In genomic region chr9:113858282-113858681, GRCh38 we compare ENCODE assay signal across 18 cellular contexts. TPM values are rescaled to one million over a fixed set of nuclear protein-coding genes. Genes with fewer than 3 reads are reported as not detected.
DNase-seq lines count a peak whose midpoint lies in the region; ATAC-seq and TF ChIP-seq lines count a peak whose summit lies in the region.
"Had no signal": no experiment of that assay in that cellular context is flagged by ENCODE, and none has a peak within 500 bp of the region (broad histone marks: within the 10 kb centered on the region; RNA-seq: fewer than 3 reads in every experiment).

No MANE protein-coding gene starts in this region.

- no peak overlapping the region for H3K23ac ChIP-seq in mesendoderm (ENCODE audit: low read length)

- no peaks in the 10 kb centered on the region for H3K27me3 ChIP-seq in MM.1S (replicated peaks; ENCODE audit: insufficient read depth, low read length)
- peaks cover 0 to 15% (median 0%) of the 10 kb centered on the region in 4 donors for H3K27me3 ChIP-seq in esophagus muscularis mucosa
- H3K27me3 ChIP-seq in mesendoderm (ENCODE audit: insufficient read depth, low read length, poor library complexity) = no peaks in the 10 kb centered on the region

- no peak overlapping the region for H3K56ac ChIP-seq in mesendoderm (ENCODE audit: low read length)

- no peak overlapping the region for H3K9ac ChIP-seq in MM.1S (ENCODE audit: low read length)
- no peak overlapping the region for H3K9ac ChIP-seq in mesendoderm (ENCODE audit: low read length)

- no peak overlapping the region for H2BK15ac ChIP-seq in mesendoderm (replicated peaks; ENCODE audit: low read depth)

- H4K8ac ChIP-seq in mesendoderm (ENCODE audit: low read depth, low read length) = no peak overlapping the region

- H3K9me3 ChIP-seq in MM.1S (replicated peaks; ENCODE audit: insufficient read depth, low read length) (no peaks in the 10 kb centered on the region), esophagus muscularis mucosa (no peaks in the 10 kb centered on the region)
- H3K9me3 ChIP-seq: A549 had no signal

- intact Hi-C loops in esophagus muscularis mucosa (cut with DNase I) = no loop called here

- WGBS in esophagus muscularis mucosa = 91% methylated on average over 1 of the region's 1 CpG
- 100% methylated on average over 1 of the region's 1 CpG for WGBS in mesendoderm (ENCODE audit: extremely low coverage, insufficient coverage, low lambda C conversion rate)

- H3K4me3 Mint-ChIP-seq in stimulated activated effector memory CD8-positive, alpha-beta T cell treated with anti-CD3 and anti-CD28 coated beads, Interleukin-12 subunit alpha, Interleukin-12 subunit beta, amount 100 ng/mL, for 72 hours = no peak overlapping the region
- H3K4me3 Mint-ChIP-seq: CD4-positive, alpha-beta memory T cell had no signal

- H3K9me3 Mint-ChIP-seq in stimulated activated effector memory CD8-positive, alpha-beta T cell treated with anti-CD3 and anti-CD28 coated beads, Interleukin-12 subunit alpha, Interleukin-12 subunit beta, amount 100 ng/mL, for 72 hours = no peaks in the 10 kb centered on the region
- H3K9me3 Mint-ChIP-seq: CD4-positive, alpha-beta memory T cell had no signal

- ATAC-seq in GM21381 (IDR thresholded peaks at IDR 0.05; ENCODE audit: unreplicated experiment) = peak; percentile 24
- ATAC-seq in stimulated activated effector memory CD8-positive, alpha-beta T cell treated with anti-CD3 and anti-CD28 coated beads, Interleukin-12 subunit alpha, Interleukin-12 subunit beta, amount 100 ng/mL, for 72 hours = no peak
- ATAC-seq: A549 had no signal

- H3K4me3 ChIP-seq in MM.1S (ENCODE audit: low read length) (no peak overlapping the region), esophagus muscularis mucosa (no peak overlapping the region), mesendoderm (ENCODE audit: low read length) (no peak overlapping the region)
- H3K4me3 ChIP-seq: A549 had no signal

- H4K20me1 ChIP-seq in MM.1S (ENCODE audit: insufficient read depth, low read length) = no peaks in the 10 kb centered on the region

- no peaks in the 10 kb centered on the region for H3K79me1 ChIP-seq in mesendoderm (ENCODE audit: low read length)

- H3K4ac ChIP-seq in mesendoderm (ENCODE audit: low read depth, low read length) = no peak overlapping the region

- H3K4me1 ChIP-seq in MM.1S (ENCODE audit: low read length) = 0 out of 2 replicates have a peak, but pooled peaks cover 4% of the 10 kb centered on the region
- H3K4me1 ChIP-seq in esophagus muscularis mucosa = no peaks in the 10 kb centered on the region
- no peaks in the 10 kb centered on the region for H3K4me1 ChIP-seq in mesendoderm (ENCODE audit: control insufficient read depth, low read depth, low read length)
- H3K4me1 ChIP-seq: A549 had no signal

- no peak for TF ChIP-seq CTCF in MM.1S (IDR thresholded peaks at IDR 0.05; ENCODE audit: low read length)
- no peak for TF ChIP-seq CTCF in esophagus muscularis mucosa (IDR thresholded peaks at IDR 0.05)

- no peak overlapping the region for H3K27ac Mint-ChIP-seq in stimulated activated effector memory CD8-positive, alpha-beta T cell treated with anti-CD3 and anti-CD28 coated beads, Interleukin-12 subunit alpha, Interleukin-12 subunit beta, amount 100 ng/mL, for 72 hours
- H3K27ac Mint-ChIP-seq: CD4-positive, alpha-beta memory T cell had no signal

- H3K36me3 ChIP-seq in MM.1S (replicated peaks; ENCODE audit: insufficient read depth, low read length) (no peaks in the 10 kb centered on the region), esophagus muscularis mucosa (no peaks in the 10 kb centered on the region), mesendoderm (ENCODE audit: control insufficient read depth, insufficient read depth, low read length) (no peaks in the 10 kb centered on the region)

- no peak for TF ChIP-seq EP300 in esophagus muscularis mucosa (IDR thresholded peaks at IDR 0.05)

- H3K36me3 Mint-ChIP-seq in stimulated activated effector memory CD8-positive, alpha-beta T cell treated with anti-CD3 and anti-CD28 coated beads, Interleukin-12 subunit alpha, Interleukin-12 subunit beta, amount 100 ng/mL, for 72 hours = no peaks in the 10 kb centered on the region
- H3K36me3 Mint-ChIP-seq: CD4-positive, alpha-beta memory T cell had no signal

- H3K9me2 ChIP-seq in MM.1S (replicated peaks; ENCODE audit: insufficient read depth, low read length) = no peaks in the 10 kb centered on the region

- no peak overlapping the region for H4K5ac ChIP-seq in mesendoderm (ENCODE audit: low read length)

- H3F3A ChIP-seq in MM.1S (ENCODE audit: insufficient read depth, low read length) = no peaks in the 10 kb centered on the region

- H3K79me2 ChIP-seq in MM.1S (ENCODE audit: low read length) (no peaks in the 10 kb centered on the region), mesendoderm (ENCODE audit: control insufficient read depth, insufficient read depth, low read length) (no peaks in the 10 kb centered on the region)

- H3K4me1 Mint-ChIP-seq in stimulated activated effector memory CD8-positive, alpha-beta T cell treated with anti-CD3 and anti-CD28 coated beads, Interleukin-12 subunit alpha, Interleukin-12 subunit beta, amount 100 ng/mL, for 72 hours = no peaks in the 10 kb centered on the region
- H3K4me1 Mint-ChIP-seq: CD4-positive, alpha-beta memory T cell had no signal

- H2BK120ac ChIP-seq in mesendoderm (ENCODE audit: low read depth, low read length) = no peak overlapping the region

- 0 out of 2 replicates have a peak overlapping the region, but pooled peaks have one; percentile 1 for H3K4me2 ChIP-seq in MM.1S (ENCODE audit: low read depth, low read length)
- no peak overlapping the region for H3K4me2 ChIP-seq in mesendoderm (ENCODE audit: low read length)
- H3K4me2 ChIP-seq: A549 had no signal

- no peak for TF ChIP-seq POLR2A in esophagus muscularis mucosa (IDR thresholded peaks at IDR 0.05; ENCODE audit: low read depth)

- DNase-seq in CD1c-positive myeloid dendritic cell (ENCODE audit: extremely low spot score) (peak; percentile 54), MM.1S (no peak), esophagus muscularis mucosa (ENCODE audit: extremely low spot score) (peak; percentile 74), mesendoderm (no peak), AG20443 (ENCODE audit: low spot score) (no peak)
- DNase-seq in stimulated activated effector memory CD8-positive, alpha-beta T cell treated with anti-CD3 and anti-CD28 coated beads, Interleukin-12 subunit alpha, Interleukin-12 subunit beta, amount 100 ng/mL, for 72 hours (ENCODE audit: low spot score in 2 of 2) = no peak
- DNase-seq in activated naive CD4-positive, alpha-beta T cell treated with Interleukin-2 at 50 U/mL for 16 hours = no peak
- DNase-seq: AML-193; CD4-positive, alpha-beta memory T cell; DMS79 treated with DMSO at 0.1 percent for 48 hours; KG1; NCI-H1417 treated with DMSO at 0.1 percent for 48 hours; NCI-H2029; NCI-H2171 treated with DMSO at 0.1 percent for 48 hours; NCI-H774; SHP77 treated with DMSO at 0.1 percent for 48 hours had no signal

- H2AK5ac ChIP-seq in mesendoderm (ENCODE audit: low read length) = no peak overlapping the region

- no peak overlapping the region for H3K27ac ChIP-seq in MM.1S (ENCODE audit: low read length)
- no peak overlapping the region for H3K27ac ChIP-seq in esophagus muscularis mucosa (replicated peaks in 1 of 4)
- no peak overlapping the region for H3K27ac ChIP-seq in mesendoderm (ENCODE audit: low read depth, low read length)
- H3K27ac ChIP-seq: A549 had no signal

- H2AFZ ChIP-seq in MM.1S (ENCODE audit: low read length) = 0 out of 2 replicates have a peak overlapping the region, but pooled peaks have one; percentile 7

- H2BK5ac ChIP-seq in mesendoderm (ENCODE audit: low read length) = no peak overlapping the region

- no peak overlapping the region for H3K18ac ChIP-seq in mesendoderm (ENCODE audit: low read length)

RNA-seq across cellular contexts. Expression of gene ZNF618, which starts 17.8 kb away (rescaled TPM):
- 1 to 10 TPM; 1.2 to 4.5 (median 2.6) TPM for total RNA-seq in esophagus muscularis mucosa
- 19.8 TPM for polyA plus RNA-seq in mesendoderm (2013, experiment 1 of 2)
- polyA plus RNA-seq in mesendoderm (2013, experiment 2 of 2) = 19.5 TPM

Comparison
In these comparisons a context has a peak if more than half of its experiments do, and no peak if none do; other contexts are left out.
1. DNase-seq: peak in CD1c-positive myeloid dendritic cell (single experiment) and esophagus muscularis mucosa (single experiment); none in MM.1S (single experiment), stimulated activated effector memory CD8-positive, alpha-beta T cell treated with anti-CD3 and anti-CD28 coated beads, Interleukin-12 subunit alpha, Interleukin-12 subunit beta, amount 100 ng/mL, for 72 hours (0 of 2), mesendoderm (single experiment), AG20443 (single experiment) and activated naive CD4-positive, alpha-beta T cell treated with Interleukin-2 at 50 U/mL for 16 hours (single experiment).